ENCODE assay signal across 7 cellular contexts in genomic region chr5:133245191-133246052, GRCh38.
DNase-seq lines count a peak whose midpoint lies in the region; ATAC-seq and TF ChIP-seq lines count a peak whose summit lies in the region.

No MANE protein-coding gene starts in this region.

- no peaks in the 10 kb centered on the region for H3K36me3 Mint-ChIP-seq in CD14-positive monocyte

- peak overlapping the region in 1 of 7 donors; percentile 51 for H3K27ac Mint-ChIP-seq in CD14-positive monocyte

- peaks cover 16% of the 10 kb centered on the region for H3K4me1 Mint-ChIP-seq in CD14-positive monocyte

- DNase-seq in NCI-H1436 treated with DMSO at 0.1 percent for 48 hours (lab: John Stamatoyannopoulos, UW): peak; percentile 80
- DNase-seq in amniotic stem cell (lab: John Stamatoyannopoulos, UW): peak; percentile 26
- DNase-seq in occipital lobe (lab: John Stamatoyannopoulos, UW): peak; percentile 73
- DNase-seq in CD14-positive monocyte (ENCODE audit: low spot score): no peak
- DNase-seq in ureter (ENCODE audit: low spot score): no peak

- TF ChIP-seq CTCF in CD14-positive monocyte (IDR thresholded peaks at IDR 0.05): no peak

- ATAC-seq in GM19025 (IDR thresholded peaks at IDR 0.05; ENCODE audit: low read depth, unreplicated experiment) (peak; percentile 29), HG02884 (IDR thresholded peaks at IDR 0.05; ENCODE audit: unreplicated experiment) (no peak)

- intact Hi-C loops in CD14-positive monocyte (cut with micrococcal nuclease): loop anchor here in 1 of 2 donors (10.0 kb wide), 1 partner anchor 131 kb away; no protein-coding TSS in a partner anchor

- no peak overlapping the region for H3K4me3 Mint-ChIP-seq in CD14-positive monocyte

- no peaks in the 10 kb centered on the region for H3K9me3 Mint-ChIP-seq in CD14-positive monocyte

- H3K27me3 Mint-ChIP-seq in CD14-positive monocyte (ENCODE audit: low read depth in 3 of 3): peaks cover 0 to 6% (median 0%) of the 10 kb centered on the region in 3 donors

Comparison
In these comparisons a context has a peak if more than half of its experiments do, and no peak if none do; other contexts are left out.
1. DNase-seq: peak in NCI-H1436 treated with DMSO at 0.1 percent for 48 hours (single experiment), amniotic stem cell (single experiment) and occipital lobe (single experiment); none in CD14-positive monocyte (single experiment) and ureter (single experiment).